In genomic region chr19:58345558-58345957, GRCh38 we compare ENCODE assay signal across 2 cellular contexts.
TF ChIP-seq lines count a peak whose summit lies in the region.

No MANE protein-coding gene starts in this region.

TF ChIP-seq in SK-N-SH, 30 proteins besides CTCF, POLR2A, EP300 and RAD21 (continued from another document):
- TF ChIP-seq MEF2A (IDR thresholded peaks at IDR 0.05; ENCODE audit: borderline replicate concordance, low read depth) (no peak), CHD2 (IDR thresholded peaks at IDR 0.05; ENCODE audit: low read length, partially characterized antibody) (no peak), MAX (IDR thresholded peaks at IDR 0.05; ENCODE audit: low read depth) (no peak), ELF1 (IDR thresholded peaks at IDR 0.05) (no peak), NFIC (IDR thresholded peaks at IDR 0.05; ENCODE audit: borderline replicate concordance) (no peak), ZBTB33 (IDR thresholded peaks at IDR 0.05; ENCODE audit: borderline replicate concordance, low read depth) (no peak), FOSL2 (IDR thresholded peaks at IDR 0.05; ENCODE audit: borderline replicate concordance, low read depth) (no peak), YY1 (IDR thresholded peaks at IDR 0.05; ENCODE audit: low read depth) (no peak), EZH2phosphoT487 (IDR thresholded peaks at IDR 0.05; ENCODE audit: borderline replicate concordance, low read depth) (no peak), POLR2AphosphoS5 (IDR thresholded peaks at IDR 0.05; ENCODE audit: low read depth, low read length) (no peak)

TF ChIP-seq in SK-N-SH treated with all-trans-retinoic acid at 6 μM for 48 hours, 23 proteins besides CTCF, POLR2A, EP300 and RAD21 (continued from another document):
- TF ChIP-seq TSHZ2 (CRISPR knock-in tag; IDR thresholded peaks at IDR 0.05), result no peak
- no peak for TF ChIP-seq POU6F1 (CRISPR knock-in tag; IDR thresholded peaks at IDR 0.05; ENCODE audit: borderline replicate concordance, low read depth)
- no peak for TF ChIP-seq BACH2 (CRISPR knock-in tag; IDR thresholded peaks at IDR 0.05; ENCODE audit: borderline replicate concordance)
- no peak for TF ChIP-seq PPARA (CRISPR knock-in tag; IDR thresholded peaks at IDR 0.05; ENCODE audit: borderline replicate concordance)
